Comparison of ENCODE assay signal across 25 cellular contexts in the genomic region with DNA sequence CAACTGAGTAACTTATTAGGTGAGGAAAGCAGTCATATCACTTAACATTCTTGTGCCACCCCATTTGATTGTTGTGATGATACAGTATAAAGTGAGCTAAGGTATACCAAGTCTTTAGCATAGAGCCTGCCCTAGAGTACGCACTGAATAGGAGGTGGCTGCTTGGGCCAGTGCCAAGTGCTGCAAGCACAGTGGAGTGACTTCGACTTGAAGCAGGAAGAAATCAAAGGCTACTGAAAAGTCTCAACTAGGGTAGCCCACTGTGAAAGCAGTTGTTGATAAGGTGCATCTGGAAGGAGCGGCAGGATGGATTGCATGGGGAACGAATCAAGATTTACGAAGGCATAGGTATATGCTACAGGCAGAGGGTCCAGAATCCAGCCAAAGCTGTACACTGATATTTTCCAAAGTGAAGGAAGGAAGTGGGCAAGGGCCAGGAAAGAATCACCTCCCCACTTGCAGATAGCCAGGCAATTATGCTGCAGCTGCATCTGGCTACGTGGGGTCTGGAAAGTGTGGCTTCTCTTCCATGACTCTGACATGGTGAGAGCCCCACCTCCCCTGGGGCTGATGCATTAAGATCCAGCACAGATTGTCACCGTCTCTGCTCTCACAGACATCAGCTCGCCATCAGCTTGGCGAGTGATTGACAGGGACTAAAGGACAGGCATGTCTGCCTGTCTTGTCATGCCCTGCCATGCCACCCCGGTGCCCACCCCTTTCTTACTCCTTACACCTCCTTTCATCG.
DNase-seq lines count a peak whose midpoint lies in the region; ATAC-seq, FAIRE-seq and TF ChIP-seq lines count a peak whose summit lies in the region.
"Had no signal": no experiment of that assay in that cellular context is flagged by ENCODE, and none has a peak within 500 bp of the region (broad histone marks: within the 10 kb centered on the region; RNA-seq: fewer than 3 reads in every experiment).

No MANE protein-coding gene starts in this region.

- H3K27ac ChIP-seq in esophagus muscularis mucosa (replicated peaks in 1 of 4) (no peak overlapping the region), small intestine (ENCODE audit: low read depth in 1 of 2, low read length in 1 of 2) (no peak overlapping the region), mammary epithelial cell (ENCODE audit: insufficient read depth, low read depth, low read length) (no peak overlapping the region), testis (no peak overlapping the region)
- H3K27ac ChIP-seq: gastroesophageal sphincter, ovary, RWPE1, VCaP had no signal

- H3K4me3 ChIP-seq in esophagus muscularis mucosa (no peak overlapping the region), small intestine (ENCODE audit: low read depth in 1 of 2, low read length in 2 of 2) (no peak overlapping the region), mammary epithelial cell (replicated peaks in 1 of 3; ENCODE audit: insufficient read depth in 1 of 3, low read depth in 2 of 3, low read length in 3 of 3) (no peak overlapping the region), testis (no peak overlapping the region)
- H3K4me3 ChIP-seq: gastroesophageal sphincter, ovary had no signal

- CTCF ChIA-PET in mammary epithelial cell (lab: Charles Lee; ENCODE audit: low non-redundant PET) = no interaction called here

- ATAC-seq in left cardiac atrium (no peak), Right ventricle myocardium inferior (no peak), GM21381 (IDR thresholded peaks at IDR 0.05; ENCODE audit: unreplicated experiment) (no peak)
- ATAC-seq: gastroesophageal sphincter; stimulated activated naive B cell treated with anti-CD40 and anti-IgM and Interleukin-4, amounts not matched to agents 10 μg/mL and 1 μg/mL and 100 μg/mL, for 72 hours had no signal

- no peak overlapping the region for H3K9ac ChIP-seq in mammary epithelial cell (ENCODE audit: insufficient read depth, low read length)

- H3K4me2 ChIP-seq in mammary epithelial cell (ENCODE audit: insufficient read depth, low read depth, low read length) = no peak overlapping the region

- intact Hi-C loops in left cardiac atrium (cut with DNase I) (no loop called here), Right ventricle myocardium inferior (cut with DNase I) (no loop called here), esophagus muscularis mucosa (cut with DNase I) (no loop called here), mammary epithelial cell (cut with micrococcal nuclease) (no loop called here), testis (cut with DNase I; ENCODE audit: low total_unique reads) (no loop called here)

- no peak for TF ChIP-seq EP300 in esophagus muscularis mucosa (IDR thresholded peaks at IDR 0.05)

- no peak for FAIRE-seq in small intestine (lab: Jason Lieb, UNC)
- FAIRE-seq: endometrium, G401.6, islet of Langerhans had no signal

- no peaks in the 10 kb centered on the region for H3K9me3 ChIP-seq in esophagus muscularis mucosa
- no peaks in the 10 kb centered on the region for H3K9me3 ChIP-seq in small intestine (ENCODE audit: control insufficient read depth, low read depth)
- no peaks in the 10 kb centered on the region for H3K9me3 ChIP-seq in mammary epithelial cell (replicated peaks; ENCODE audit: insufficient read depth, low read length)
- no peaks in the 10 kb centered on the region for H3K9me3 ChIP-seq in testis
- H3K9me3 ChIP-seq: gastroesophageal sphincter, ovary had no signal

- no peaks in the 10 kb centered on the region for H3K79me2 ChIP-seq in mammary epithelial cell (ENCODE audit: insufficient read depth, low read length)

- no peaks in the 10 kb centered on the region for H4K20me1 ChIP-seq in mammary epithelial cell (ENCODE audit: insufficient read depth, low read length)

- H3K36me3 ChIP-seq in esophagus muscularis mucosa (no peaks in the 10 kb centered on the region), small intestine (ENCODE audit: control insufficient read depth in 2 of 2, insufficient read depth in 2 of 2, low read length in 2 of 2) (no peaks in the 10 kb centered on the region), mammary epithelial cell (ENCODE audit: insufficient read depth, low read length) (no peaks in the 10 kb centered on the region), testis (ENCODE audit: low read depth, missing control alignments) (no peaks in the 10 kb centered on the region)
- H3K36me3 ChIP-seq: gastroesophageal sphincter, ovary had no signal

- in situ Hi-C loops in mammary epithelial cell (cut with MboI; ENCODE audit: low sequenced_read_pairs in 2 of 2) = no loop called here

- H3K4me1 ChIP-seq in esophagus muscularis mucosa (no peaks in the 10 kb centered on the region), small intestine (ENCODE audit: control insufficient read depth in 2 of 2, insufficient read depth in 1 of 2, low read depth in 1 of 2, low read length in 1 of 2) (no peaks in the 10 kb centered on the region), mammary epithelial cell (ENCODE audit: insufficient read depth, low read length) (no peaks in the 10 kb centered on the region), testis (peaks cover 10% of the 10 kb centered on the region)
- H3K4me1 ChIP-seq: gastroesophageal sphincter had no signal

- TF ChIP-seq POLR2A in esophagus muscularis mucosa (IDR thresholded peaks at IDR 0.05; ENCODE audit: low read depth) (no peak), testis (IDR thresholded peaks at IDR 0.05) (no peak)

- no TSS peak for BruUV-seq in mammary epithelial cell (replicated peaks; lab: Mats Ljungman, UMichigan)

- DNase-seq in left cardiac atrium (peak; percentile 25), Right ventricle myocardium inferior (ENCODE audit: missing footprints) (no peak), NCI-H69 (lab: John Stamatoyannopoulos, UW) (peak; percentile 31), esophagus muscularis mucosa (ENCODE audit: extremely low spot score) (peak; percentile 86), small intestine (peak; percentile 25), mammary epithelial cell (no peak), testis (no peak)
- DNase-seq: activated CD4-positive, alpha-beta T cell treated with anti-CD3 and anti-CD28 coated beads for 48 hours; activated naive CD4-positive, alpha-beta T cell treated with anti-CD3 and anti-CD28 coated beads, Interleukin-2, amount 50 U/mL, for 16 hours; CD4-positive, alpha-beta T cell; cortex of kidney; DMS153; mesenchymal stem cell; NCI-H2081 treated with DMSO at 0.1 percent for 48 hours; NCI-H526 treated with DMSO at 0.1 percent for 48 hours; ovary; stimulated activated CD4-positive, alpha-beta T cell treated with anti-CD3 and anti-CD28 coated beads, Interleukin-4, amount 100 ng/mL, for 24 hours; stimulated activated naive B cell treated with anti-CD40 and anti-IgM and Interleukin-4, amounts not matched to agents 10 μg/mL and 1 μg/mL and 100 μg/mL, for 72 hours had no signal

- dilution Hi-C loops in mammary epithelial cell (cut with HindIII; ENCODE audit: low sequenced_read_pairs) = no loop called here

- no peak for TF ChIP-seq CTCF in esophagus muscularis mucosa (IDR thresholded peaks at IDR 0.05)
- no peak for TF ChIP-seq CTCF in mammary epithelial cell (conservative IDR thresholded peaks at IDR 0.05 in 1 of 2, IDR thresholded peaks at IDR 0.05 in 1 of 2; ENCODE audit: extremely low read depth in 1 of 2, insufficient read depth in 1 of 2, low read depth in 1 of 2, low read length in 2 of 2)
- TF ChIP-seq CTCF in testis (IDR thresholded peaks at IDR 0.05) = no peak

- 55% methylated on average over 11 of the region's 11 CpGs for WGBS in esophagus muscularis mucosa
- WGBS in small intestine, 3 donors = 53 to 66% (median 64%) methylated on average over 11 of the region's 11 CpGs
- WGBS in mammary epithelial cell (ENCODE audit: low coverage, missing lambda C conversion rate) = 32% methylated on average over 9 of the region's 11 CpGs
- WGBS in testis, 2 donors = 84 to 87% methylated on average over 11 of the region's 11 CpGs

- H2AFZ ChIP-seq in mammary epithelial cell (ENCODE audit: low read depth, low read length) = no peak overlapping the region

- H3K27me3 ChIP-seq in esophagus muscularis mucosa = peaks cover 0 to 24% (median 0%) of the 10 kb centered on the region in 4 donors
- H3K27me3 ChIP-seq in small intestine (ENCODE audit: control insufficient read depth in 2 of 2, insufficient read depth in 2 of 2, low read length in 2 of 2) = no peaks in the 10 kb centered on the region
- no peaks in the 10 kb centered on the region for H3K27me3 ChIP-seq in mammary epithelial cell (ENCODE audit: insufficient read depth, low read length)
- H3K27me3 ChIP-seq in testis = no peaks in the 10 kb centered on the region
- H3K27me3 ChIP-seq: ovary had no signal

Comparison
In these comparisons a context has a peak if more than half of its experiments do, and no peak if none do; other contexts are left out.
1. DNase-seq: peak in left cardiac atrium (single experiment), NCI-H69 (single experiment), esophagus muscularis mucosa (single experiment) and small intestine (single experiment); none in Right ventricle myocardium inferior (single experiment), mammary epithelial cell (single experiment) and testis (single experiment).